ENCODE assay signal across 14 cellular contexts in the genomic region with DNA sequence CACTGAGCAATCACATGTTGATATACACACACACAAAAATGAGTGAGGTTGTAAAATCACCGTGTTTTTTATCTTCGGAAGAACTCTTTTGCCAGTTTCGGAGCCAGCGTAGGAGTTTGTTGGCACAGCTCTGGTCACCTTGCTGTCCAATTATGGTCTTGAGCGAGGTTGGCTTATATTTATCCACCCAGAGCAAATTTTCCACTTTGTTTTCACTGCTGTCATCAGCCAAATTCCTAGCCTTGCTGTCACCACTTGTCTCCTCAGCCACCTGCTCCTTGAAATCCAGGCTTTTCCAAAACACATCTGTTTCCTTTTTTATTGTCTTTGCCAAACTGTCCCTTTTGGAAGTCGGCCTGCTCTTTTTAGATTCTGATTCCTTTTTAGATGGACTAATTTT. TPM values are rescaled to one million over a fixed set of nuclear protein-coding genes. Genes with fewer than 3 reads are reported as not detected.
DNase-seq lines count a peak whose midpoint lies in the region; ATAC-seq and TF ChIP-seq lines count a peak whose summit lies in the region.
"Had no signal": no experiment of that assay in that cellular context is flagged by ENCODE, and none has a peak within 500 bp of the region (broad histone marks: within the 10 kb centered on the region; RNA-seq: fewer than 3 reads in every experiment).

No MANE protein-coding gene starts in this region.

- no peaks in the 10 kb centered on the region for H3K27me3 ChIP-seq in left lung

- H3K9me3 ChIP-seq in left lung, result no peaks in the 10 kb centered on the region

- H3K4me1 ChIP-seq in left lung, result no peaks in the 10 kb centered on the region

- no peak overlapping the region for H3K27ac ChIP-seq in left lung

- H3K36me3 ChIP-seq in left lung, result peaks cover 0 to 89% of the 10 kb centered on the region in 2 donors

- TF ChIP-seq CTCF in cardiac fibroblast (IDR thresholded peaks at IDR 0.05; ENCODE audit: low read depth, low read length), result no peak
- TF ChIP-seq CTCF in left lung (IDR thresholded peaks at IDR 0.05), result no peak

- intact Hi-C loops in left lung (cut with DNase I), result no loop called here

- H3K4me3 ChIP-seq in cardiac fibroblast (replicated peaks in 1 of 2; ENCODE audit: low read depth in 2 of 2, low read length in 2 of 2) (no peak overlapping the region), left lung (no peak overlapping the region)

- peak; percentile 16 for ATAC-seq in left lung
- no peak for ATAC-seq in GM21825 (IDR thresholded peaks at IDR 0.05; ENCODE audit: unreplicated experiment)
- ATAC-seq: PC-3 had no signal

- DNase-seq in G401 (ENCODE audit: low spot score) (peak; percentile 69), NCI-H2029 (lab: John Stamatoyannopoulos, UW) (peak; percentile 95), cardiac fibroblast (ENCODE audit: low read depth in 2 of 2) (peak; percentile 8 to 14), left lung (no peak), SK-N-DZ (ENCODE audit: low spot score) (no peak), foreskin melanocyte (no peak), cortex of kidney (lab: John Stamatoyannopoulos, UW) (no peak)
- DNase-seq: activated CD4-positive, alpha-beta memory T cell treated with anti-CD3 and anti-CD28 coated beads for 36 hours; DMS53; effector memory CD4-positive, alpha-beta T cell; mesendoderm; NCI-H226; PC-3 had no signal

- in situ Hi-C loops in G401 (cut with HindIII; ENCODE audit: low sequenced_read_pairs), result no loop called here

RNA-seq across cellular contexts. Expression of a gene that starts 57.6 kb away (rescaled TPM):
- total RNA-seq in G401 (2014; rRNA removed; shearing (Covaris generic)), result 91.8 and 119 TPM in 2 replicates
- 10 to 100 TPM; 40.8 to 50.4 TPM for total RNA-seq in left lung
- 40.3 and 58.7 TPM in 2 replicates for polyA plus RNA-seq in SK-N-DZ (2014; cell fraction: cytosol; rRNA removed)
- polyA plus RNA-seq in SK-N-DZ (2014; cell fraction: nucleus; rRNA removed), result 28.3 and 32.1 TPM in 2 replicates

Comparison
In these comparisons a context has a peak if more than half of its experiments do, and no peak if none do; other contexts are left out.
1. DNase-seq: peak in G401 (single experiment), NCI-H2029 (single experiment) and cardiac fibroblast (2 of 2); none in left lung (0 of 2), SK-N-DZ (single experiment), foreskin melanocyte (single experiment) and cortex of kidney (single experiment).